9 cellular contexts compared by ENCODE assay signal in genomic region chr9:110217656-110218099, GRCh38. TPM values are rescaled to one million over a fixed set of nuclear protein-coding genes. Genes with fewer than 3 reads are reported as not detected.
DNase-seq lines count a peak whose midpoint lies in the region; ATAC-seq and TF ChIP-seq lines count a peak whose summit lies in the region.
"Had no signal": no experiment of that assay in that cellular context is flagged by ENCODE, and none has a peak within 500 bp of the region (broad histone marks: within the 10 kb centered on the region; RNA-seq: fewer than 3 reads in every experiment).

No MANE protein-coding gene starts in this region.

- H3K4me1 ChIP-seq in RWPE2 (ENCODE audit: insufficient read depth, poor library complexity, severe bottlenecking): no peaks in the 10 kb centered on the region

- no peaks in the 10 kb centered on the region for H3K27me3 Mint-ChIP-seq in Calu3 (ENCODE audit: unreplicated experiment)

- intact Hi-C loops in Calu3 (cut with micrococcal nuclease; ENCODE audit: unreplicated experiment): loop anchor here (1.0 kb wide), 1 partner anchor 34 kb away; no protein-coding TSS in a partner anchor

- no peak for ATAC-seq in RWPE2 (ENCODE audit: low read depth)
- ATAC-seq in GM18511 (IDR thresholded peaks at IDR 0.05; ENCODE audit: unreplicated experiment): no peak

- TF ChIP-seq CTCF in RWPE2 (IDR thresholded peaks at IDR 0.05; ENCODE audit: poor library complexity, severe bottlenecking): peak; percentile 83
- peak; percentile 78 for TF ChIP-seq CTCF in fibroblast of pulmonary artery (IDR thresholded peaks at IDR 0.05; ENCODE audit: low read length, missing control alignments)
- no peak for TF ChIP-seq CTCF in Calu3 (IDR thresholded peaks at IDR 0.05; ENCODE audit: unreplicated experiment)

- no peak overlapping the region for H3K27ac ChIP-seq in RWPE2 (ENCODE audit: poor library complexity, severe bottlenecking)

- H3K27me3 ChIP-seq in RWPE2 (ENCODE audit: insufficient read depth, poor library complexity, severe bottlenecking): no peaks in the 10 kb centered on the region

- no peak overlapping the region for H3K27ac Mint-ChIP-seq in Calu3 (ENCODE audit: unreplicated experiment)
- H3K27ac Mint-ChIP-seq: T-helper 1 cell treated with Interleukin-12 subunit alpha and Interleukin-12 subunit beta and Interleukin-4 antibody, amounts not matched to agents 30 μg/mL and 1 μg/mL, for 36 hours had no signal

- no peaks in the 10 kb centered on the region for H3K9me3 Mint-ChIP-seq in Calu3 (ENCODE audit: low read depth, unreplicated experiment)
- H3K9me3 Mint-ChIP-seq: T-helper 1 cell treated with Interleukin-12 subunit alpha and Interleukin-12 subunit beta and Interleukin-4 antibody, amounts not matched to agents 30 μg/mL and 1 μg/mL, for 36 hours had no signal

- H3K36me3 Mint-ChIP-seq in Calu3 (ENCODE audit: insufficient read depth, unreplicated experiment): no peaks in the 10 kb centered on the region

- DNase-seq in DMS 273 treated with DMSO at 0.1 percent for 48 hours (lab: John Stamatoyannopoulos, UW) (peak; percentile 12), HT-29 (ENCODE audit: low spot score) (peak; percentile 74), RWPE2 (ENCODE audit: low spot score) (no peak), fibroblast of pulmonary artery (ENCODE audit: low read depth) (peak; percentile 76), skeletal muscle cell (ENCODE audit: low read depth) (peak; percentile 15), Calu3 (no peak), GM19238 (ENCODE audit: insufficient read length, low spot score) (no peak)

- no peaks in the 10 kb centered on the region for H3K36me3 ChIP-seq in RWPE2 (ENCODE audit: low read depth)

- H3K4me3 ChIP-seq in RWPE2 (ENCODE audit: severe bottlenecking): no peak overlapping the region
- H3K4me3 ChIP-seq in fibroblast of pulmonary artery (replicated peaks; ENCODE audit: low read depth, low read length): no peak overlapping the region
- H3K4me3 ChIP-seq in skeletal muscle cell (ENCODE audit: low read depth, low read length): no peak overlapping the region

- H3K4me1 Mint-ChIP-seq in Calu3 (ENCODE audit: low read depth, unreplicated experiment): no peaks in the 10 kb centered on the region

- CTCF ChIA-PET in Calu3 (lab: Charles Lee): interaction anchor here (1.0 kb wide), 2 partner anchors 18 to 34 kb away, joined by 3 to 10 read pairs; no protein-coding TSS in a partner anchor

- H3K9me3 ChIP-seq in RWPE2 (ENCODE audit: severe bottlenecking): no peaks in the 10 kb centered on the region

- BruUV-seq in Calu3 (replicated peaks; lab: Mats Ljungman, UMichigan): no TSS peak

- no peak overlapping the region for H3K4me3 Mint-ChIP-seq in Calu3 (ENCODE audit: low read depth, unreplicated experiment)
- H3K4me3 Mint-ChIP-seq: T-helper 1 cell treated with Interleukin-12 subunit alpha and Interleukin-12 subunit beta and Interleukin-4 antibody, amounts not matched to agents 30 μg/mL and 1 μg/mL, for 36 hours had no signal

RNA-seq across cellular contexts. Expression of gene C9orf152, which starts 9.7 kb away (rescaled TPM):
- total RNA-seq in HT-29 (2014; rRNA removed; shearing (Covaris generic)): 3.3 and 3.5 TPM in 2 replicates
- total RNA-seq in Calu3 (2022): 1.7 and 1.9 TPM in 2 replicates

RNA-seq across cellular contexts. Expression of gene TXN, which starts 38.6 kb away (rescaled TPM):
- total RNA-seq in HT-29 (2014; rRNA removed; shearing (Covaris generic)): 268 and 293 TPM in 2 replicates
- total RNA-seq in Calu3 (2022): 278 and 286 TPM in 2 replicates

Comparison
In these comparisons a context has a peak if more than half of its experiments do, and no peak if none do; other contexts are left out.
1. DNase-seq: peak in DMS 273 treated with DMSO at 0.1 percent for 48 hours (single experiment), HT-29 (single experiment), fibroblast of pulmonary artery (single experiment) and skeletal muscle cell (single experiment); none in RWPE2 (single experiment), Calu3 (single experiment) and GM19238 (single experiment).